Comparison of ENCODE assay signal across 14 cellular contexts in genomic region chr12:107580750-107581529, GRCh38.
A peak's percentile ranks its signal among the peaks of the same experiment; 100 is the strongest.
DNase-seq lines count a peak whose midpoint lies in the region; ATAC-seq and TF ChIP-seq lines count a peak whose summit lies in the region.
"Had no signal": no experiment of that assay in that cellular context is flagged by ENCODE, and none has a peak within 500 bp of the region (broad histone marks: within the 10 kb centered on the region; RNA-seq: fewer than 3 reads in every experiment).

No MANE protein-coding gene starts in this region.

- peak overlapping the region; percentile 94 for H2AFZ ChIP-seq in GM23338

- no peaks in the 10 kb centered on the region for H3K79me2 ChIP-seq in GM23338 (replicated peaks; ENCODE audit: insufficient read depth)

- no peak for TF ChIP-seq CTCF in GM23338 (conservative IDR thresholded peaks at IDR 0.05; ENCODE audit: low read depth in 2 of 2)
- TF ChIP-seq CTCF in choroid plexus epithelial cell (conservative IDR thresholded peaks at IDR 0.05; ENCODE audit: low read depth, low read length) = no peak
- TF ChIP-seq CTCF in retinal pigment epithelial cell (conservative IDR thresholded peaks at IDR 0.05; ENCODE audit: low read depth, low read length) = no peak

- H3K27ac Mint-ChIP-seq in GM23338 = no peak overlapping the region
- H3K27ac Mint-ChIP-seq: activated CD4-positive, alpha-beta memory T cell treated with anti-CD3 and anti-CD28 coated beads, Interleukin-2, amount 10 ng/mL, durations not matched to agents 7 days and 5 days; activated naive CD8-positive, alpha-beta T cell treated with anti-CD3 and anti-CD28 coated beads for 36 hours; CD8-positive, alpha-beta T cell had no signal

- H3K27me3 ChIP-seq in GM23338 (ENCODE audit: insufficient read depth) = peaks cover 20% of the 10 kb centered on the region

- H3K4me2 ChIP-seq in GM23338 = peak overlapping the region; percentile 92

- ATAC-seq in GM23338 = peak; percentile 76
- ATAC-seq: CD8-positive, alpha-beta T cell had no signal

- peaks cover 27% of the 10 kb centered on the region for H3K27me3 Mint-ChIP-seq in GM23338 (ENCODE audit: insufficient read depth, low read depth, poor library complexity)
- H3K27me3 Mint-ChIP-seq: activated CD4-positive, alpha-beta memory T cell treated with anti-CD3 and anti-CD28 coated beads, Interleukin-2, amount 10 ng/mL, durations not matched to agents 7 days and 5 days; activated naive CD8-positive, alpha-beta T cell treated with anti-CD3 and anti-CD28 coated beads for 36 hours had no signal

- no peaks in the 10 kb centered on the region for H3K9me2 ChIP-seq in GM23338 (ENCODE audit: insufficient read depth)

- peaks cover 33% of the 10 kb centered on the region for H3K4me1 ChIP-seq in GM23338 (ENCODE audit: insufficient read depth)

- DNase-seq in GM23338 (ENCODE audit: low spot score) (peak; percentile 70), choroid plexus epithelial cell (ENCODE audit: low read depth) (peak; percentile 23), iPS-NIHi11 (ENCODE audit: low spot score) (peak; percentile 82), retinal pigment epithelial cell (ENCODE audit: low read depth) (no peak), NCI-H1092 treated with DMSO at 0.1 percent for 48 hours (lab: John Stamatoyannopoulos, UW) (no peak), RPMI8226 (no peak), COLO668 (lab: John Stamatoyannopoulos, UW; ENCODE audit: unreplicated experiment) (no peak), T-helper 9 cell (no peak)
- DNase-seq: activated CD4-positive, alpha-beta memory T cell treated with anti-CD3 and anti-CD28 coated beads, Interleukin-2, amount 10 ng/mL, durations not matched to agents 7 days and 5 days; activated naive CD8-positive, alpha-beta T cell treated with anti-CD3 and anti-CD28 coated beads for 36 hours; CD8-positive, alpha-beta T cell; MM.1S; NCI-H82 had no signal

- H3K36me3 Mint-ChIP-seq in GM23338 (ENCODE audit: low read depth) = no peaks in the 10 kb centered on the region

- no peaks in the 10 kb centered on the region for H4K20me1 ChIP-seq in GM23338 (replicated peaks; ENCODE audit: insufficient read depth)

- H3K36me3 ChIP-seq in GM23338 (ENCODE audit: insufficient read depth) = no peaks in the 10 kb centered on the region

- H3K9me3 Mint-ChIP-seq in GM23338 = no peaks in the 10 kb centered on the region
- H3K9me3 Mint-ChIP-seq: activated naive CD8-positive, alpha-beta T cell treated with anti-CD3 and anti-CD28 coated beads for 36 hours; CD8-positive, alpha-beta T cell had no signal

- peak overlapping the region; percentile 72 for H3K4me3 Mint-ChIP-seq in GM23338
- H3K4me3 Mint-ChIP-seq: activated CD4-positive, alpha-beta memory T cell treated with anti-CD3 and anti-CD28 coated beads, Interleukin-2, amount 10 ng/mL, durations not matched to agents 7 days and 5 days; activated naive CD8-positive, alpha-beta T cell treated with anti-CD3 and anti-CD28 coated beads for 36 hours; CD8-positive, alpha-beta T cell had no signal

- H3K27ac ChIP-seq in GM23338 (ENCODE audit: low read depth) = no peak overlapping the region

- H3F3A ChIP-seq in GM23338 (replicated peaks; ENCODE audit: low read depth) = 0 out of 2 replicates have a peak, but pooled peaks cover 3% of the 10 kb centered on the region

- H3K4me1 Mint-ChIP-seq in GM23338 = peaks cover 27% of the 10 kb centered on the region
- H3K4me1 Mint-ChIP-seq: activated CD4-positive, alpha-beta memory T cell treated with anti-CD3 and anti-CD28 coated beads, Interleukin-2, amount 10 ng/mL, durations not matched to agents 7 days and 5 days; activated naive CD8-positive, alpha-beta T cell treated with anti-CD3 and anti-CD28 coated beads for 36 hours had no signal

- peak overlapping the region; percentile 66 for H3K4me3 ChIP-seq in GM23338
- peak overlapping the region; percentile 47 for H3K4me3 ChIP-seq in choroid plexus epithelial cell (ENCODE audit: low read depth, low read length)
- peak overlapping the region; percentile 32 for H3K4me3 ChIP-seq in retinal pigment epithelial cell (ENCODE audit: low read length)
- H3K4me3 ChIP-seq: lung had no signal

TF ChIP-seq in GM23338, 12 proteins besides CTCF, POLR2A, EP300 and RAD21 (continues in another document):
- TF ChIP-seq JUNB (IDR thresholded peaks at IDR 0.05; ENCODE audit: unreplicated experiment) (no peak), CREB1 (CRISPR knock-in tag; IDR thresholded peaks at IDR 0.05; ENCODE audit: low read depth) (no peak), POLR2AphosphoS5 (IDR thresholded peaks at IDR 0.05; ENCODE audit: low read depth) (no peak), EZH2 (IDR thresholded peaks at IDR 0.05; ENCODE audit: low read depth, unreplicated experiment) (no peak)
- TF ChIP-seq, protein P1, sequence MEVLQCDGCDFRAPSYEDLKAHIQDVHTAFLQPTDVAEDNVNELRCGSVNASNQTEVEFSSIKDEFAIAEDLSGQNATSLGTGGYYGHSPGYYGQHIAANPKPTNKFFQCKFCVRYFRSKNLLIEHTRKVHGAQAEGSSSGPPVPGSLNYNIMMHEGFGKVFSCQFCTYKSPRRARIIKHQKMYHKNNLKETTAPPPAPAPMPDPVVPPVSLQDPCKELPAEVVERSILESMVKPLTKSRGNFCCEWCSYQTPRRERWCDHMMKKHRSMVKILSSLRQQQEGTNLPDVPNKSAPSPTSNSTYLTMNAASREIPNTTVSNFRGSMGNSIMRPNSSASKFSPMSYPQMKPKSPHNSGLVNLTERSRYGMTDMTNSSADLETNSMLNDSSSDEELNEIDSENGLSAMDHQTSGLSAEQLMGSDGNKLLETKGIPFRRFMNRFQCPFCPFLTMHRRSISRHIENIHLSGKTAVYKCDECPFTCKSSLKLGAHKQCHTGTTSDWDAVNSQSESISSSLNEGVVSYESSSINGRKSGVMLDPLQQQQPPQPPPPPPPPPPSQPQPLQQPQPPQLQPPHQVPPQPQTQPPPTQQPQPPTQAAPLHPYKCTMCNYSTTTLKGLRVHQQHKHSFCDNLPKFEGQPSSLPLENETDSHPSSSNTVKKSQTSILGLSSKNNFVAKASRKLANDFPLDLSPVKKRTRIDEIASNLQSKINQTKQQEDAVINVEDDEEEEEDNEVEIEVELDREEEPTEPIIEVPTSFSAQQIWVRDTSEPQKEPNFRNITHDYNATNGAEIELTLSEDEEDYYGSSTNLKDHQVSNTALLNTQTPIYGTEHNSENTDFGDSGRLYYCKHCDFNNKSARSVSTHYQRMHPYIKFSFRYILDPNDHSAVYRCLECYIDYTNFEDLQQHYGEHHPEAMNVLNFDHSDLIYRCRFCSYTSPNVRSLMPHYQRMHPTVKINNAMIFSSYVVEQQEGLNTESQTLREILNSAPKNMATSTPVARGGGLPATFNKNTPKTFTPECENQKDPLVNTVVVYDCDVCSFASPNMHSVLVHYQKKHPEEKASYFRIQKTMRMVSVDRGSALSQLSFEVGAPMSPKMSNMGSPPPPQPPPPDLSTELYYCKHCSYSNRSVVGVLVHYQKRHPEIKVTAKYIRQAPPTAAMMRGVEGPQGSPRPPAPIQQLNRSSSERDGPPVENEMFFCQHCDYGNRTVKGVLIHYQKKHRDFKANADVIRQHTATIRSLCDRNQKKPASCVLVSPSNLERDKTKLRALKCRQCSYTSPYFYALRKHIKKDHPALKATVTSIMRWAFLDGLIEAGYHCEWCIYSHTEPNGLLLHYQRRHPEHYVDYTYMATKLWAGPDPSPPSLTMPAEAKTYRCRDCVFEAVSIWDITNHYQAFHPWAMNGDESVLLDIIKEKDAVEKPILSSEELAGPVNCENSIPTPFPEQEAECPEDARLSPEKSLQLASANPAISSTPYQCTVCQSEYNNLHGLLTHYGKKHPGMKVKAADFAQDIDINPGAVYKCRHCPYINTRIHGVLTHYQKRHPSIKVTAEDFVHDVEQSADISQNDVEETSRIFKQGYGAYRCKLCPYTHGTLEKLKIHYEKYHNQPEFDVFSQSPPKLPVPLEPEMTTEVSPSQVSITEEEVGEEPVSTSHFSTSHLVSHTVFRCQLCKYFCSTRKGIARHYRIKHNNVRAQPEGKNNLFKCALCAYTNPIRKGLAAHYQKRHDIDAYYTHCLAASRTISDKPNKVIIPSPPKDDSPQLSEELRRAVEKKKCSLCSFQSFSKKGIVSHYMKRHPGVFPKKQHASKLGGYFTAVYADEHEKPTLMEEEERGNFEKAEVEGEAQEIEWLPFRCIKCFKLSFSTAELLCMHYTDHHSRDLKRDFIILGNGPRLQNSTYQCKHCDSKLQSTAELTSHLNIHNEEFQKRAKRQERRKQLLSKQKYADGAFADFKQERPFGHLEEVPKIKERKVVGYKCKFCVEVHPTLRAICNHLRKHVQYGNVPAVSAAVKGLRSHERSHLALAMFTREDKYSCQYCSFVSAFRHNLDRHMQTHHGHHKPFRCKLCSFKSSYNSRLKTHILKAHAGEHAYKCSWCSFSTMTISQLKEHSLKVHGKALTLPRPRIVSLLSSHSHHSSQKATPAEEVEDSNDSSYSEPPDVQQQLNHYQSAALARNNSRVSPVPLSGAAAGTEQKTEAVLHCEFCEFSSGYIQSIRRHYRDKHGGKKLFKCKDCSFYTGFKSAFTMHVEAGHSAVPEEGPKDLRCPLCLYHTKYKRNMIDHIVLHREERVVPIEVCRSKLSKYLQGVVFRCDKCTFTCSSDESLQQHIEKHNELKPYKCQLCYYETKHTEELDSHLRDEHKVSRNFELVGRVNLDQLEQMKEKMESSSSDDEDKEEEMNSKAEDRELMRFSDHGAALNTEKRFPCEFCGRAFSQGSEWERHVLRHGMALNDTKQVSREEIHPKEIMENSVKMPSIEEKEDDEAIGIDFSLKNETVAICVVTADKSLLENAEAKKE (CRISPR knock-in tag; IDR thresholded peaks at IDR 0.05) = no peak

Comparison
In these comparisons a context has a peak if more than half of its experiments do, and no peak if none do; other contexts are left out.
1. DNase-seq: peak in GM23338 (single experiment), choroid plexus epithelial cell (single experiment) and iPS-NIHi11 (single experiment); none in retinal pigment epithelial cell (single experiment), NCI-H1092 treated with DMSO at 0.1 percent for 48 hours (single experiment), RPMI8226 (single experiment), COLO668 (single experiment) and T-helper 9 cell (single experiment).
2. Peak in every context shown above with its lines, with median percentiles within 50 percentile points of each other: H3K4me3 ChIP-seq.